In the genomic region with DNA sequence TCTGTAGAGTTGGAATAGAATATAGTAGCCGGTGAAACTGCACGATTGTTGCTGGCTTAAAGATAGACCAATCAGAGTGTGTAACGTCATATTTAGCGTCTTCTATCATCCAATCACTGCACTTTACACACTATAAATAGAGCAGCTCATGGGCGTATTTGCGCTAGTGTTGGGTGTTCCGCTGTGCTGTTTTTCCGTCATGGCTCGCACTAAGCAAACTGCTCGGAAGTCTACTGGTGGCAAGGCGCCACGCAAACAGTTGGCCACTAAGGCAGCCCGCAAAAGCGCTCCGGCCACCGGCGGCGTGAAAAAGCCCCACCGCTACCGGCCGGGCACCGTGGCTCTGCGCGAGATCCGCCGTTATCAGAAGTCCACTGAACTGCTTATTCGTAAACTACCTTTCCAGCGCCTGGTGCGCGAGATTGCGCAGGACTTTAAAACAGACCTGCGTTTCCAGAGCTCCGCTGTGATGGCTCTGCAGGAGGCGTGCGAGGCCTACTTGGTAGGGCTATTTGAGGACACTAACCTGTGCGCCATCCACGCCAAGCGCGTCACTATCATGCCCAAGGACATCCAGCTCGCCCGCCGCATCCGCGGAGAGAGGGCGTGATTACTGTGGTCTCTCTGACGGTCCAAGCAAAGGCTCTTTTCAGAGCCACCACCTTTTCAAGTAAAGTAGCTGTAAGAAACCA, we compare ENCODE assay signal across 2 cellular contexts.
A peak's percentile ranks its signal among the peaks of the same experiment; 100 is the strongest.
TF ChIP-seq lines count a peak whose summit lies in the region.

No MANE protein-coding gene starts in this region.

TF ChIP-seq in A549, 52 proteins besides CTCF, POLR2A, EP300 and RAD21 (continued from another document):
- TF ChIP-seq, protein P1, sequence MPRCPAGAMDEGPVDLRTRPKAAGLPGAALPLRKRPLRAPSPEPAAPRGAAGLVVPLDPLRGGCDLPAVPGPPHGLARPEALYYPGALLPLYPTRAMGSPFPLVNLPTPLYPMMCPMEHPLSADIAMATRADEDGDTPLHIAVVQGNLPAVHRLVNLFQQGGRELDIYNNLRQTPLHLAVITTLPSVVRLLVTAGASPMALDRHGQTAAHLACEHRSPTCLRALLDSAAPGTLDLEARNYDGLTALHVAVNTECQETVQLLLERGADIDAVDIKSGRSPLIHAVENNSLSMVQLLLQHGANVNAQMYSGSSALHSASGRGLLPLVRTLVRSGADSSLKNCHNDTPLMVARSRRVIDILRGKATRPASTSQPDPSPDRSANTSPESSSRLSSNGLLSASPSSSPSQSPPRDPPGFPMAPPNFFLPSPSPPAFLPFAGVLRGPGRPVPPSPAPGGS (IDR thresholded peaks at IDR 0.05) = peak; percentile 98
- TF ChIP-seq FOSL2 (IDR thresholded peaks at IDR 0.05) (no peak), FOSL2 (CRISPR knock-in tag; IDR thresholded peaks at IDR 0.05) (no peak), EHF (CRISPR knock-in tag; IDR thresholded peaks at IDR 0.05) (peak; percentile 53; the same call in 1 of the 2 replicates), SREBF2 (IDR thresholded peaks at IDR 0.05) (no peak), RARB (CRISPR knock-in tag; IDR thresholded peaks at IDR 0.05) (0 out of 2 replicates have a peak, but pooled peaks have one; percentile 16), PHF8 (IDR thresholded peaks at IDR 0.05; ENCODE audit: borderline replicate concordance, low read depth) (peak; percentile 88), RFX5 (IDR thresholded peaks at IDR 0.05) (peak; percentile 78), MYC (IDR thresholded peaks at IDR 0.05; ENCODE audit: borderline replicate concordance, low read length) (no peak), CHD2 (IDR thresholded peaks at IDR 0.05; ENCODE audit: low read length, partially characterized antibody) (no peak), FOXS1 (CRISPR knock-in tag; IDR thresholded peaks at IDR 0.05) (no peak), CBX2 (IDR thresholded peaks at IDR 0.05; ENCODE audit: borderline replicate concordance, low read depth) (no peak)
- TF ChIP-seq, protein P2, sequence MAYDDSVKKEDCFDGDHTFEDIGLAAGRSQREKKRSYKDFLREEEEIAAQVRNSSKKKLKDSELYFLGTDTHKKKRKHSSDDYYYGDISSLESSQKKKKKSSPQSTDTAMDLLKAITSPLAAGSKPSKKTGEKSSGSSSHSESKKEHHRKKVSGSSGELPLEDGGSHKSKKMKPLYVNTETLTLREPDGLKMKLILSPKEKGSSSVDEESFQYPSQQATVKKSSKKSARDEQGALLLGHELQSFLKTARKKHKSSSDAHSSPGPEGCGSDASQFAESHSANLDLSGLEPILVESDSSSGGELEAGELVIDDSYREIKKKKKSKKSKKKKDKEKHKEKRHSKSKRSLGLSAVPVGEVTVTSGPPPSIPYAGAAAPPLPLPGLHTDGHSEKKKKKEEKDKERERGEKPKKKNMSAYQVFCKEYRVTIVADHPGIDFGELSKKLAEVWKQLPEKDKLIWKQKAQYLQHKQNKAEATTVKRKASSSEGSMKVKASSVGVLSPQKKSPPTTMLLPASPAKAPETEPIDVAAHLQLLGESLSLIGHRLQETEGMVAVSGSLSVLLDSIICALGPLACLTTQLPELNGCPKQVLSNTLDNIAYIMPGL (CRISPR knock-in tag; IDR thresholded peaks at IDR 0.05; ENCODE audit: borderline replicate concordance) = no peak
- TF ChIP-seq, protein P3, sequence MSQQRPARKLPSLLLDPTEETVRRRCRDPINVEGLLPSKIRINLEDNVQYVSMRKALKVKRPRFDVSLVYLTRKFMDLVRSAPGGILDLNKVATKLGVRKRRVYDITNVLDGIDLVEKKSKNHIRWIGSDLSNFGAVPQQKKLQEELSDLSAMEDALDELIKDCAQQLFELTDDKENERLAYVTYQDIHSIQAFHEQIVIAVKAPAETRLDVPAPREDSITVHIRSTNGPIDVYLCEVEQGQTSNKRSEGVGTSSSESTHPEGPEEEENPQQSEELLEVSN (IDR thresholded peaks at IDR 0.05; ENCODE audit: borderline replicate concordance, low read depth) = 0 out of 2 replicates have a peak, but pooled peaks have one; percentile 61
- TF ChIP-seq, protein P4, sequence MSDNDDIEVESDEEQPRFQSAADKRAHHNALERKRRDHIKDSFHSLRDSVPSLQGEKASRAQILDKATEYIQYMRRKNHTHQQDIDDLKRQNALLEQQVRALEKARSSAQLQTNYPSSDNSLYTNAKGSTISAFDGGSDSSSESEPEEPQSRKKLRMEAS (IDR thresholded peaks at IDR 0.05) = peak; percentile 45; the same call in 1 of the 2 replicates

TF ChIP-seq in WTC11, 78 proteins besides CTCF, POLR2A, EP300 and RAD21 (continued from another document and continues in another):
- TF ChIP-seq ETV6 (CRISPR knock-in tag; IDR thresholded peaks at IDR 0.05) = peak; percentile 32; the same call in 1 of the 2 replicates
- no peak for TF ChIP-seq GRHL2 (CRISPR knock-in tag; IDR thresholded peaks at IDR 0.05; ENCODE audit: insufficient replicate concordance, severe bottlenecking)
- no peak for TF ChIP-seq IRF2 (CRISPR knock-in tag; IDR thresholded peaks at IDR 0.05; ENCODE audit: borderline replicate concordance, low read depth)
- peak; percentile 41; the same call in 1 of the 2 replicates for TF ChIP-seq OVOL2 (CRISPR knock-in tag; IDR thresholded peaks at IDR 0.05; ENCODE audit: borderline replicate concordance)
- TF ChIP-seq PRRX2 (CRISPR knock-in tag; IDR thresholded peaks at IDR 0.05) = peak; percentile 74; the same call in 1 of the 2 replicates
- no peak for TF ChIP-seq ZBTB21 (CRISPR knock-in tag; IDR thresholded peaks at IDR 0.05; ENCODE audit: borderline replicate concordance)
- TF ChIP-seq, protein P5, sequence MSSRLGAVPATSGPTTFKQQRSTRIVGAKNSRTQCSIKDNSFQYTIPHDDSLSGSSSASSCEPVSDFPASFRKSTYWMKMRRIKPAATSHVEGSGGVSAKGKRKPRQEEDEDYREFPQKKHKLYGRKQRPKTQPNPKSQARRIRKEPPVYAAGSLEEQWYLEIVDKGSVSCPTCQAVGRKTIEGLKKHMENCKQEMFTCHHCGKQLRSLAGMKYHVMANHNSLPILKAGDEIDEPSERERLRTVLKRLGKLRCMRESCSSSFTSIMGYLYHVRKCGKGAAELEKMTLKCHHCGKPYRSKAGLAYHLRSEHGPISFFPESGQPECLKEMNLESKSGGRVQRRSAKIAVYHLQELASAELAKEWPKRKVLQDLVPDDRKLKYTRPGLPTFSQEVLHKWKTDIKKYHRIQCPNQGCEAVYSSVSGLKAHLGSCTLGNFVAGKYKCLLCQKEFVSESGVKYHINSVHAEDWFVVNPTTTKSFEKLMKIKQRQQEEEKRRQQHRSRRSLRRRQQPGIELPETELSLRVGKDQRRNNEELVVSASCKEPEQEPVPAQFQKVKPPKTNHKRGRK (CRISPR knock-in tag; IDR thresholded peaks at IDR 0.05; ENCODE audit: borderline replicate concordance) = no peak
- no peak for TF ChIP-seq ZNF423 (CRISPR knock-in tag; IDR thresholded peaks at IDR 0.05)
- TF ChIP-seq, protein P6, sequence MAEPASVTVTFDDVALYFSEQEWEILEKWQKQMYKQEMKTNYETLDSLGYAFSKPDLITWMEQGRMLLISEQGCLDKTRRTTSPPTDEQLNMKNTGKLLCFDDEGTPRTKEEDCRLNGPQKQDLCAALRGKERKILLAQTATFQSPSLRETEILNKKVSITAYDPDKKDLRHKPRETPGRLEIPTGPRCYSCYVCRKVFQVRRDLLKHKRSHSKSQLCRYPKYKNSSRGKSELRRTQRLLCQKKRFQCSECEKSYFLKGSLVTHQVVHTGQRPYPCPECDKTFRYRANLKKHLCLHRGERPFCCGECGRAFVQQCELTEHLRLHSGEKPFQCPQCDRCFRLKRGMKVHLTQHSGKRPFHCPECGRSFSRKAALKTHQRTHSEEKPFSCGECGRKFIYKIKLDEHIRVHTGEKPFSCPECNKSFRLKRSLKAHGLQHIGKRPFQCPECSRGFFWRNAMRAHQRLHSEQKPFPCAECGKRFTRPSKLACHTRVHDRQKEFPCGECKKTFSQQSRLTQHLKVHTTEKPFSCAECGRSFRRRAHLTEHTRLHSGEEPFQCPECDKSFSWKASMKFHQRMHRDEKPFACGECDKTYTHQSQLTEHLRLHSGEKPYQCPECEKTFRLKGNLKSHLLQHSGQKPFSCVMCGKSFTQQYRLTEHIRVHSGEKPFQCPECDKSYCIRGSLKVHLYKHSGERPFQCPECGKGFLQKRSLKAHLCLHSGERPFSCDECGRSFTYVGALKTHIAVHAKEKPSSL (CRISPR knock-in tag; conservative IDR thresholded peaks at IDR 0.05) = no peak; the same call in 1 of the 2 replicates
- TF ChIP-seq, protein P7, sequence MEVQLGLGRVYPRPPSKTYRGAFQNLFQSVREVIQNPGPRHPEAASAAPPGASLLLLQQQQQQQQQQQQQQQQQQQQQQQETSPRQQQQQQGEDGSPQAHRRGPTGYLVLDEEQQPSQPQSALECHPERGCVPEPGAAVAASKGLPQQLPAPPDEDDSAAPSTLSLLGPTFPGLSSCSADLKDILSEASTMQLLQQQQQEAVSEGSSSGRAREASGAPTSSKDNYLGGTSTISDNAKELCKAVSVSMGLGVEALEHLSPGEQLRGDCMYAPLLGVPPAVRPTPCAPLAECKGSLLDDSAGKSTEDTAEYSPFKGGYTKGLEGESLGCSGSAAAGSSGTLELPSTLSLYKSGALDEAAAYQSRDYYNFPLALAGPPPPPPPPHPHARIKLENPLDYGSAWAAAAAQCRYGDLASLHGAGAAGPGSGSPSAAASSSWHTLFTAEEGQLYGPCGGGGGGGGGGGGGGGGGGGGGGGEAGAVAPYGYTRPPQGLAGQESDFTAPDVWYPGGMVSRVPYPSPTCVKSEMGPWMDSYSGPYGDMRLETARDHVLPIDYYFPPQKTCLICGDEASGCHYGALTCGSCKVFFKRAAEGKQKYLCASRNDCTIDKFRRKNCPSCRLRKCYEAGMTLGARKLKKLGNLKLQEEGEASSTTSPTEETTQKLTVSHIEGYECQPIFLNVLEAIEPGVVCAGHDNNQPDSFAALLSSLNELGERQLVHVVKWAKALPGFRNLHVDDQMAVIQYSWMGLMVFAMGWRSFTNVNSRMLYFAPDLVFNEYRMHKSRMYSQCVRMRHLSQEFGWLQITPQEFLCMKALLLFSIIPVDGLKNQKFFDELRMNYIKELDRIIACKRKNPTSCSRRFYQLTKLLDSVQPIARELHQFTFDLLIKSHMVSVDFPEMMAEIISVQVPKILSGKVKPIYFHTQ (CRISPR knock-in tag; IDR thresholded peaks at IDR 0.05) = peak; percentile 32; the same call in 1 of the 2 replicates
- TF ChIP-seq, protein P8, sequence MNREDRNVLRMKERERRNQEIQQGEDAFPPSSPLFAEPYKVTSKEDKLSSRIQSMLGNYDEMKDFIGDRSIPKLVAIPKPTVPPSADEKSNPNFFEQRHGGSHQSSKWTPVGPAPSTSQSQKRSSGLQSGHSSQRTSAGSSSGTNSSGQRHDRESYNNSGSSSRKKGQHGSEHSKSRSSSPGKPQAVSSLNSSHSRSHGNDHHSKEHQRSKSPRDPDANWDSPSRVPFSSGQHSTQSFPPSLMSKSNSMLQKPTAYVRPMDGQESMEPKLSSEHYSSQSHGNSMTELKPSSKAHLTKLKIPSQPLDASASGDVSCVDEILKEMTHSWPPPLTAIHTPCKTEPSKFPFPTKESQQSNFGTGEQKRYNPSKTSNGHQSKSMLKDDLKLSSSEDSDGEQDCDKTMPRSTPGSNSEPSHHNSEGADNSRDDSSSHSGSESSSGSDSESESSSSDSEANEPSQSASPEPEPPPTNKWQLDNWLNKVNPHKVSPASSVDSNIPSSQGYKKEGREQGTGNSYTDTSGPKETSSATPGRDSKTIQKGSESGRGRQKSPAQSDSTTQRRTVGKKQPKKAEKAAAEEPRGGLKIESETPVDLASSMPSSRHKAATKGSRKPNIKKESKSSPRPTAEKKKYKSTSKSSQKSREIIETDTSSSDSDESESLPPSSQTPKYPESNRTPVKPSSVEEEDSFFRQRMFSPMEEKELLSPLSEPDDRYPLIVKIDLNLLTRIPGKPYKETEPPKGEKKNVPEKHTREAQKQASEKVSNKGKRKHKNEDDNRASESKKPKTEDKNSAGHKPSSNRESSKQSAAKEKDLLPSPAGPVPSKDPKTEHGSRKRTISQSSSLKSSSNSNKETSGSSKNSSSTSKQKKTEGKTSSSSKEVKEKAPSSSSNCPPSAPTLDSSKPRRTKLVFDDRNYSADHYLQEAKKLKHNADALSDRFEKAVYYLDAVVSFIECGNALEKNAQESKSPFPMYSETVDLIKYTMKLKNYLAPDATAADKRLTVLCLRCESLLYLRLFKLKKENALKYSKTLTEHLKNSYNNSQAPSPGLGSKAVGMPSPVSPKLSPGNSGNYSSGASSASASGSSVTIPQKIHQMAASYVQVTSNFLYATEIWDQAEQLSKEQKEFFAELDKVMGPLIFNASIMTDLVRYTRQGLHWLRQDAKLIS (CRISPR knock-in tag; IDR thresholded peaks at IDR 0.05; ENCODE audit: borderline replicate concordance) = peak; percentile 74; the same call in 1 of the 2 replicates
- TF ChIP-seq FOXK1 (CRISPR knock-in tag; IDR thresholded peaks at IDR 0.05) = peak; percentile 57; the same call in 1 of the 2 replicates
- no peak for TF ChIP-seq JUN (CRISPR knock-in tag; IDR thresholded peaks at IDR 0.05)
- no peak for TF ChIP-seq ZNF232 (CRISPR knock-in tag; IDR thresholded peaks at IDR 0.05)
- no peak for TF ChIP-seq ZNF219 (CRISPR knock-in tag; IDR thresholded peaks at IDR 0.05; ENCODE audit: borderline replicate concordance)
- no peak for TF ChIP-seq FOXJ3 (CRISPR knock-in tag; IDR thresholded peaks at IDR 0.05; ENCODE audit: borderline replicate concordance)
- peak; percentile 69; the same call in 1 of the 2 replicates for TF ChIP-seq EMX1 (CRISPR knock-in tag; IDR thresholded peaks at IDR 0.05)
- no peak for TF ChIP-seq NR2C2 (CRISPR knock-in tag; IDR thresholded peaks at IDR 0.05)
- TF ChIP-seq, protein P9, sequence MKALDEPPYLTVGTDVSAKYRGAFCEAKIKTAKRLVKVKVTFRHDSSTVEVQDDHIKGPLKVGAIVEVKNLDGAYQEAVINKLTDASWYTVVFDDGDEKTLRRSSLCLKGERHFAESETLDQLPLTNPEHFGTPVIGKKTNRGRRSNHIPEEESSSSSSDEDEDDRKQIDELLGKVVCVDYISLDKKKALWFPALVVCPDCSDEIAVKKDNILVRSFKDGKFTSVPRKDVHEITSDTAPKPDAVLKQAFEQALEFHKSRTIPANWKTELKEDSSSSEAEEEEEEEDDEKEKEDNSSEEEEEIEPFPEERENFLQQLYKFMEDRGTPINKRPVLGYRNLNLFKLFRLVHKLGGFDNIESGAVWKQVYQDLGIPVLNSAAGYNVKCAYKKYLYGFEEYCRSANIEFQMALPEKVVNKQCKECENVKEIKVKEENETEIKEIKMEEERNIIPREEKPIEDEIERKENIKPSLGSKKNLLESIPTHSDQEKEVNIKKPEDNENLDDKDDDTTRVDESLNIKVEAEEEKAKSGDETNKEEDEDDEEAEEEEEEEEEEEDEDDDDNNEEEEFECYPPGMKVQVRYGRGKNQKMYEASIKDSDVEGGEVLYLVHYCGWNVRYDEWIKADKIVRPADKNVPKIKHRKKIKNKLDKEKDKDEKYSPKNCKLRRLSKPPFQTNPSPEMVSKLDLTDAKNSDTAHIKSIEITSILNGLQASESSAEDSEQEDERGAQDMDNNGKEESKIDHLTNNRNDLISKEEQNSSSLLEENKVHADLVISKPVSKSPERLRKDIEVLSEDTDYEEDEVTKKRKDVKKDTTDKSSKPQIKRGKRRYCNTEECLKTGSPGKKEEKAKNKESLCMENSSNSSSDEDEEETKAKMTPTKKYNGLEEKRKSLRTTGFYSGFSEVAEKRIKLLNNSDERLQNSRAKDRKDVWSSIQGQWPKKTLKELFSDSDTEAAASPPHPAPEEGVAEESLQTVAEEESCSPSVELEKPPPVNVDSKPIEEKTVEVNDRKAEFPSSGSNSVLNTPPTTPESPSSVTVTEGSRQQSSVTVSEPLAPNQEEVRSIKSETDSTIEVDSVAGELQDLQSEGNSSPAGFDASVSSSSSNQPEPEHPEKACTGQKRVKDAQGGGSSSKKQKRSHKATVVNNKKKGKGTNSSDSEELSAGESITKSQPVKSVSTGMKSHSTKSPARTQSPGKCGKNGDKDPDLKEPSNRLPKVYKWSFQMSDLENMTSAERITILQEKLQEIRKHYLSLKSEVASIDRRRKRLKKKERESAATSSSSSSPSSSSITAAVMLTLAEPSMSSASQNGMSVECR (CRISPR knock-in tag; IDR thresholded peaks at IDR 0.05; ENCODE audit: borderline replicate concordance) = 0 out of 2 replicates have a peak, but pooled peaks have one; percentile 49
- TF ChIP-seq MYBL2 (CRISPR knock-in tag; IDR thresholded peaks at IDR 0.05) = peak; percentile 76
- TF ChIP-seq ZNF671 (CRISPR knock-in tag; IDR thresholded peaks at IDR 0.05) = no peak
- TF ChIP-seq TCF7 (CRISPR knock-in tag; IDR thresholded peaks at IDR 0.05; ENCODE audit: low read depth) = no peak
- TF ChIP-seq, protein P4 (CRISPR knock-in tag; IDR thresholded peaks at IDR 0.05) = no peak
